ENCODE assay signal across 16 cellular contexts in the genomic region with DNA sequence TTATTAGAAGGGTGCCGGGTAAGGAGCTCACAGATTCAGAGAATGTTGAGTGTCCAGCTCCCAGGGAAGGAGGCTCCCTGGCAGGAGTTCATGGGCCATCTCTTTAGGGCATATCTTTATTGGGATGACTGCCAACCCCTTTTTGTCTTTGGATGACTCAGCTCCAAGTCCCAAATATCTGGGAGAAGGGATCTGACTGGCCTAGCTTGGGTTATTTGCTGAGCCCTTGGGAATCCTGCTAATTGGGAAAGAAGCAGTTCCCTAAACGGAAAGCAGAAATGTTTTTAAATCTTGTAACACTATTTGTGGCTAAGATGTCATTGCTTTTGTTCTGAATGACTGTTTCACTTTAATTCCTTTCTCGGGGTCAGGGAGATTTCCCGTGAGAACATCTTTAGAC. TPM values are rescaled to one million over a fixed set of nuclear protein-coding genes. Genes with fewer than 3 reads are reported as not detected.
DNase-seq lines count a peak whose midpoint lies in the region; ATAC-seq and TF ChIP-seq lines count a peak whose summit lies in the region.
"Had no signal": no experiment of that assay in that cellular context is flagged by ENCODE, and none has a peak within 500 bp of the region (broad histone marks: within the 10 kb centered on the region; RNA-seq: fewer than 3 reads in every experiment).

No MANE protein-coding gene starts in this region.

- no peaks in the 10 kb centered on the region for H3K4me1 ChIP-seq in breast epithelium
- H3K4me1 ChIP-seq: foreskin keratinocyte had no signal

- BruUV-seq in MCF 10A (replicated peaks; lab: Mats Ljungman, UMichigan) = no TSS peak

- peak overlapping the region; percentile 14 for H3K4me3 Mint-ChIP-seq in MCF 10A (ENCODE audit: unreplicated experiment)
- H3K4me3 Mint-ChIP-seq: dendritic cell treated with granulocyte-macrophage colony-stimulating factor and Interleukin-4, amounts not matched to agents 40 ng/mL and 50 ng/mL, for 4 days had no signal

- peak overlapping the region; percentile 67 for H3K27ac Mint-ChIP-seq in MCF 10A (ENCODE audit: low read depth, unreplicated experiment)
- H3K27ac Mint-ChIP-seq: dendritic cell treated with granulocyte-macrophage colony-stimulating factor and Interleukin-4, amounts not matched to agents 40 ng/mL and 50 ng/mL, for 4 days had no signal

- CTCF ChIA-PET in MCF 10A (lab: Yijun Ruan, JAX) = interaction anchor here (0.6 kb wide), 2 partner anchors 1013 to 1214 kb away, joined by 3 to 5 read pairs; no protein-coding TSS in a partner anchor

- DNase-seq in MCF 10A (ENCODE audit: unreplicated experiment) = peak; percentile 94
- DNase-seq in breast epithelium (ENCODE audit: low spot score in 2 of 2) = no peak
- peak; percentile 38 for DNase-seq in NCI-H226
- DNase-seq in fibroblast of mammary gland (ENCODE audit: low read depth) = peak; percentile 90
- peak; percentile 74 for DNase-seq in stromal cell of bone marrow (ENCODE audit: low read depth)
- DNase-seq in HT-29 (ENCODE audit: low spot score) = no peak
- DNase-seq in NCI-H2171 (lab: John Stamatoyannopoulos, UW) = no peak
- DNase-seq: amygdala, MM.1S, NCI-H2081 treated with DMSO at 0.1 percent for 48 hours, nucleus accumbens had no signal

- H3K4me1 Mint-ChIP-seq in MCF 10A (ENCODE audit: insufficient read depth, unreplicated experiment) = peaks cover 17% of the 10 kb centered on the region

- TF ChIP-seq CTCF in MCF 10A (IDR thresholded peaks at IDR 0.05; ENCODE audit: unreplicated experiment) (no peak), breast epithelium (IDR thresholded peaks at IDR 0.05) (no peak), fibroblast of mammary gland (conservative IDR thresholded peaks at IDR 0.05; ENCODE audit: control insufficient read depth, insufficient read depth, low read depth, low read length) (no peak)

- no peak overlapping the region for H3K4me3 ChIP-seq in breast epithelium
- no peak overlapping the region for H3K4me3 ChIP-seq in fibroblast of mammary gland (ENCODE audit: control insufficient read depth, low read depth, low read length)
- H3K4me3 ChIP-seq: smooth muscle cell had no signal

- no peaks in the 10 kb centered on the region for H3K27me3 ChIP-seq in breast epithelium
- H3K27me3 ChIP-seq: foreskin keratinocyte had no signal

- intact Hi-C loops in MCF 10A (cut with micrococcal nuclease) = no loop called here
- intact Hi-C loops in breast epithelium (cut with DNase I; ENCODE audit: low total_unique reads) = no loop called here

- no peaks in the 10 kb centered on the region for H3K9me3 ChIP-seq in breast epithelium

- TF ChIP-seq POLR2A in breast epithelium (IDR thresholded peaks at IDR 0.05) = no peak

- no peak for ATAC-seq in HG03571 (IDR thresholded peaks at IDR 0.05; ENCODE audit: unreplicated experiment)
- ATAC-seq: foreskin keratinocyte had no signal

- peak overlapping the region in 1 of 2 donors; percentile 35 for H3K27ac ChIP-seq in breast epithelium
- H3K27ac ChIP-seq: foreskin keratinocyte, VCaP had no signal

- no peaks in the 10 kb centered on the region for H3K9me3 Mint-ChIP-seq in MCF 10A (ENCODE audit: unreplicated experiment)
- H3K9me3 Mint-ChIP-seq: dendritic cell treated with granulocyte-macrophage colony-stimulating factor and Interleukin-4, amounts not matched to agents 40 ng/mL and 50 ng/mL, for 4 days had no signal

- peaks cover 99% of the 10 kb centered on the region for H3K36me3 Mint-ChIP-seq in MCF 10A (ENCODE audit: insufficient read depth, unreplicated experiment)

- H3K27me3 Mint-ChIP-seq in MCF 10A (ENCODE audit: insufficient read depth, unreplicated experiment) = no peaks in the 10 kb centered on the region
- H3K27me3 Mint-ChIP-seq: dendritic cell treated with granulocyte-macrophage colony-stimulating factor and Interleukin-4, amounts not matched to agents 40 ng/mL and 50 ng/mL, for 4 days had no signal

- peaks cover 14% of the 10 kb centered on the region for H3K36me3 ChIP-seq in breast epithelium

- POLR2A ChIA-PET in MCF 10A (lab: Yijun Ruan, JAX) = interaction anchor here (0.6 to 4.5 kb wide), 5 partner anchors 9 to 99 kb away, joined by 3 to 31 read pairs (median 4); partner anchors contain the start of gene DDX55

RNA-seq across cellular contexts. Expression of gene DDX55, which starts 12.6 kb away (rescaled TPM):
- 28.4 and 30.5 TPM in 2 replicates for total RNA-seq in MCF 10A (2022)
- total RNA-seq in breast epithelium = 10 to 100 TPM; 17.3 to 36.4 (median 19.7) TPM
- 33.6 and 43.0 TPM in 2 replicates for total RNA-seq in HT-29 (2014; rRNA removed; shearing (Covaris generic))

RNA-seq across cellular contexts. Expression of gene EIF2B1, which starts 19.0 kb away (rescaled TPM):
- total RNA-seq in MCF 10A (2022) = 38.9 and 47.3 TPM in 2 replicates
- total RNA-seq in breast epithelium = 100 to 1,000 TPM; 133 to 162 (median 147) TPM
- 54.2 and 56.5 TPM in 2 replicates for total RNA-seq in HT-29 (2014; rRNA removed; shearing (Covaris generic))

RNA-seq across cellular contexts. Expression of gene GTF2H3, which starts 19.1 kb away (rescaled TPM):
- total RNA-seq in MCF 10A (2022) = 76.9 and 85.0 TPM in 2 replicates
- total RNA-seq in breast epithelium = 10 to 100 TPM; 13.0 to 28.1 (median 23.3) TPM
- 10.7 and 13.1 TPM in 2 replicates for total RNA-seq in HT-29 (2014; rRNA removed; shearing (Covaris generic))

RNA-seq across cellular contexts. Expression of gene TMED2, which starts 30.2 kb away (rescaled TPM):
- total RNA-seq in MCF 10A (2022) (302 and 327 TPM in 2 replicates), breast epithelium (100 to 1,000 TPM; 137 to 153 (median 152) TPM)
- total RNA-seq in HT-29 (2014; rRNA removed; shearing (Covaris generic)) = 255 and 282 TPM in 2 replicates

RNA-seq across cellular contexts. Expression of gene TCTN2, which starts 56.4 kb away (rescaled TPM):
- 5.0 and 9.4 TPM in 2 replicates for total RNA-seq in MCF 10A (2022)
- total RNA-seq in breast epithelium = 10 to 100 TPM; 11.5 to 22.2 (median 13.1) TPM
- 6.1 and 6.6 TPM in 2 replicates for total RNA-seq in HT-29 (2014; rRNA removed; shearing (Covaris generic))

Comparison
In these comparisons a context has a peak if more than half of its experiments do, and no peak if none do; other contexts are left out.
1. DNase-seq: peak in MCF 10A (single experiment), NCI-H226 (single experiment), fibroblast of mammary gland (single experiment) and stromal cell of bone marrow (single experiment); none in breast epithelium (0 of 2), HT-29 (single experiment) and NCI-H2171 (single experiment).